In the genomic region with DNA sequence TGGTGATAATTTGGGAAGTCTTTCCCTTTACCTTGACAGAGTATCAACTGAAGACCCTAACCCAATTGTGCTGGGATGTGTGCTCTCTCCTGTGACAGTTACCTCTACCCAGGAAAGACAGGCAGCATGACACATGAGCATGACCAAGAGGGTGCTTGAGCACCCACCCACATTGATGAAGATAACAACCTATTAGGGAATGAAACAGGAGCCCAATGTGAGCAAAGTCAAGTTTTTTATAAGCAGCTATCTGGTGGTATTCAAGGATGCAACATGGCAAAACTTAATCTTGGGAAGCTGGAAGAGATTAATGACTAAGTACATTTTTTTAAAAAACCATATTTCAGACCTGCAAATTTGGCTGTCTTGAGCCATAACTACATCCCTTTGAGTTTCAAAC, we compare ENCODE assay signal across 19 cellular contexts.
"Had no signal": no experiment of that assay in that cellular context is flagged by ENCODE, and none has a peak within 500 bp of the region (broad histone marks: within the 10 kb centered on the region; RNA-seq: fewer than 3 reads in every experiment).

No MANE protein-coding gene starts in this region.

- H3K9me3 Mint-ChIP-seq: activated naive CD4-positive, alpha-beta T cell treated with anti-CD3 and anti-CD28 coated beads, Interleukin-2, amount 50 U/mL, for 24 hours; nephron; stimulated activated naive B cell treated with anti-CD40 and anti-IgM and Interleukin-4, amounts not matched to agents 10 μg/mL and 1 μg/mL and 100 μg/mL, for 72 hours; type B pancreatic cell had no signal

- DNase-seq: activated gamma-delta T cell; amygdala; caudate nucleus; gastrocnemius medialis; head of caudate nucleus; kidney; midbrain; nucleus accumbens; retina; spleen; stimulated activated CD4-positive, alpha-beta T cell treated with anti-CD3 and anti-CD28 coated beads, Interleukin-4, amount 100 ng/mL, for 4 hours; stimulated activated naive B cell treated with anti-CD40 and anti-IgM and Interleukin-4, amounts not matched to agents 10 μg/mL and 1 μg/mL and 100 μg/mL, for 72 hours; T-helper 1 cell; T1000 had no signal

- ATAC-seq: activated CD4-positive, CD25-positive, alpha-beta regulatory T cell treated with anti-CD3 and anti-CD28 coated beads, Interleukin-2, amount 50 U/mL, for 24 hours; gastrocnemius medialis; left lobe of liver; stimulated activated naive B cell treated with anti-CD40 and anti-IgM and Interleukin-4, amounts not matched to agents 10 μg/mL and 1 μg/mL and 100 μg/mL, for 72 hours had no signal

- H3K27me3 Mint-ChIP-seq: activated naive CD4-positive, alpha-beta T cell treated with anti-CD3 and anti-CD28 coated beads, Interleukin-2, amount 50 U/mL, for 24 hours; stimulated activated naive B cell treated with anti-CD40 and anti-IgM and Interleukin-4, amounts not matched to agents 10 μg/mL and 1 μg/mL and 100 μg/mL, for 72 hours; type B pancreatic cell had no signal

- H3K36me3 Mint-ChIP-seq: stimulated activated naive B cell treated with anti-CD40 and anti-IgM and Interleukin-4, amounts not matched to agents 10 μg/mL and 1 μg/mL and 100 μg/mL, for 72 hours; type B pancreatic cell had no signal

- H3K4me3 Mint-ChIP-seq: nephron; stimulated activated naive B cell treated with anti-CD40 and anti-IgM and Interleukin-4, amounts not matched to agents 10 μg/mL and 1 μg/mL and 100 μg/mL, for 72 hours; type B pancreatic cell had no signal

- H3K27ac Mint-ChIP-seq: nephron, type B pancreatic cell had no signal
